Comparison of ENCODE assay signal across 20 cellular contexts in genomic region chr4:18100657-18101056, GRCh38.
"Had no signal": no experiment of that assay in that cellular context is flagged by ENCODE, and none has a peak within 500 bp of the region (broad histone marks: within the 10 kb centered on the region; RNA-seq: fewer than 3 reads in every experiment).

No MANE protein-coding gene starts in this region.

- ATAC-seq: activated CD4-positive, CD25-positive, alpha-beta regulatory T cell treated with anti-CD3 and anti-CD28 coated beads, Interleukin-2, amount 50 U/mL, for 24 hours; lower lobe of right lung; natural killer cell; pancreas; right lobe of liver; stimulated activated effector memory CD8-positive, alpha-beta T cell treated with anti-CD3 and anti-CD28 coated beads, Interleukin-12 subunit alpha, Interleukin-12 subunit beta, amount 100 ng/mL, for 72 hours had no signal

- H3K27ac ChIP-seq: brain microvascular endothelial cell, lower lobe of right lung, neutrophil, pancreas, right lobe of liver, testis had no signal

- H3K9me3 ChIP-seq: lower lobe of right lung, neutrophil, pancreas, right lobe of liver, testis had no signal

- H3K27me3 ChIP-seq: brain microvascular endothelial cell, neutrophil, pancreas, right lobe of liver, testis had no signal

- H3K4me1 ChIP-seq: lower lobe of right lung, pancreas, right lobe of liver, testis had no signal

- DNase-seq: activated CD4-positive, alpha-beta T cell treated with anti-CD3 and anti-CD28 coated beads, Interleukin-2, amount 10 ng/mL, durations not matched to agents 7 days and 5 days; activated CD8-positive, alpha-beta memory T cell treated with anti-CD3 and anti-CD28 coated beads for 24 hours; activated CD8-positive, alpha-beta memory T cell treated with anti-CD3 and anti-CD28 coated beads, Interleukin-2, amount 50 U/mL, for 48 hours; activated effector memory CD4-positive, alpha-beta T cell treated with Interleukin-2 at 50 U/mL for 16 hours; activated naive CD4-positive, alpha-beta T cell treated with anti-CD3 and anti-CD28 coated beads, Interleukin-2, amount 50 U/mL, for 16 hours; activated T-cell treated with anti-CD3 and anti-CD28 coated beads, Interleukin-2, amount 50 U/mL, for 48 hours; aorta; brain microvascular endothelial cell; cortex of kidney; hypothalamus; lower lobe of right lung; natural killer cell; pancreas; right lobe of liver; stimulated activated CD4-positive, alpha-beta T cell treated with anti-CD3 and anti-CD28 coated beads, Interleukin-4, amount 100 ng/mL, for 24 hours; testis had no signal

- FAIRE-seq: keratinocyte had no signal

- H3K36me3 ChIP-seq: brain microvascular endothelial cell, lower lobe of right lung, neutrophil, pancreas, right lobe of liver had no signal

- H3K4me3 ChIP-seq: lower lobe of right lung, pancreas, right lobe of liver, testis had no signal
